Comparison of ENCODE assay signal across 19 cellular contexts in the genomic region with DNA sequence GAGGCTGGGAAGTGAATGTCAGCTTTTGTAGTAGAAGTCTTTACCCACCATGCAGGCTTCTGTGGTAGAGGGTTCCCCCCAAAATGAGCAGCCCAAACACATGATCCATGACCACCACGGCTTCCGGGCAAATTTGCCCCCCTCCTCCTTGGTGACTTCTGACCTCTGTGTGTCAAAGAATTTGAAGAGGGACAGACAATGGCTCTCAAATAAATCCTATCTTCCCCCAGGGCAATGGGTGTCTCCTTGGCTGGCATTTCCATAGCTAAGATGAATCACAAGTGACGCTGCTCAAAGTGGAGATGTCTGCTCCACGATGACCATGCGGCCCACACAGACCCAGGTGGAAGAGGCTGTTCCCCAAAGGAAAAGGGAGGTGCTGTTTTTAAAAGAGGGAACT.
DNase-seq lines count a peak whose midpoint lies in the region; ATAC-seq and TF ChIP-seq lines count a peak whose summit lies in the region.
"Had no signal": no experiment of that assay in that cellular context is flagged by ENCODE, and none has a peak within 500 bp of the region (broad histone marks: within the 10 kb centered on the region; RNA-seq: fewer than 3 reads in every experiment).

No MANE protein-coding gene starts in this region.

- TF ChIP-seq CTCF in RWPE2 (IDR thresholded peaks at IDR 0.05; ENCODE audit: poor library complexity, severe bottlenecking) (no peak), parathyroid adenoma (IDR thresholded peaks at IDR 0.05) (no peak)

- H2AFZ ChIP-seq in parathyroid adenoma, result peak overlapping the region; percentile 82
- H2AFZ ChIP-seq: GM23248 had no signal

- no peak overlapping the region for H3K4me2 ChIP-seq in parathyroid adenoma (ENCODE audit: low read length)

- H3K4me3 ChIP-seq in RWPE2 (ENCODE audit: severe bottlenecking), result no peak overlapping the region
- H3K4me3 ChIP-seq in parathyroid adenoma (ENCODE audit: low read depth, low read length), result no peak overlapping the region
- H3K4me3 ChIP-seq: GM23248 had no signal

- H3K27ac ChIP-seq in RWPE2 (ENCODE audit: poor library complexity, severe bottlenecking), result no peak overlapping the region
- peak overlapping the region; percentile 90 for H3K27ac ChIP-seq in parathyroid adenoma
- H3K27ac ChIP-seq: GM23248 had no signal

- H3K27me3 ChIP-seq in RWPE2 (ENCODE audit: insufficient read depth, poor library complexity, severe bottlenecking) (no peaks in the 10 kb centered on the region), parathyroid adenoma (ENCODE audit: control insufficient read depth, insufficient read depth, low read length) (no peaks in the 10 kb centered on the region)

- in situ Hi-C loops in ACHN (cut with HindIII; ENCODE audit: low pct_ligation_motif_present, low pct_unique_long_range_greater_than_20kb, low sequenced_read_pairs), result no loop called here

- H3K4me1 ChIP-seq in RWPE2 (ENCODE audit: insufficient read depth, poor library complexity, severe bottlenecking), result no peaks in the 10 kb centered on the region
- H3K4me1 ChIP-seq in parathyroid adenoma, result peaks cover 48% of the 10 kb centered on the region

- no peaks in the 10 kb centered on the region for H3K9me3 ChIP-seq in RWPE2 (ENCODE audit: severe bottlenecking)
- H3K9me3 ChIP-seq in parathyroid adenoma (ENCODE audit: control insufficient read depth, low read length), result no peaks in the 10 kb centered on the region

- no peaks in the 10 kb centered on the region for H3K79me2 ChIP-seq in parathyroid adenoma

- DNase-seq in ELR (ENCODE audit: low read depth) (peak; percentile 25), RWPE2 (ENCODE audit: low spot score) (peak; percentile 26), islet precursor cell (peak; percentile 60), OCI-M2 (lab: John Stamatoyannopoulos, UW; ENCODE audit: unreplicated experiment) (no peak), ACHN (no peak), NCI-H1436 treated with DMSO at 0.1 percent for 48 hours (lab: John Stamatoyannopoulos, UW) (no peak), NCI-H1105 (lab: John Stamatoyannopoulos, UW) (no peak)
- DNase-seq: C1 segment of cervical spinal cord; CD8-positive, alpha-beta memory T cell; GM23248; KBM-7; NCI-H1417 treated with DMSO at 0.1 percent for 48 hours; NCI-H1930; NCI-H345; NCI-H524 treated with DMSO at 0.1 percent for 48 hours had no signal

- H3K9ac ChIP-seq in parathyroid adenoma, result no peak overlapping the region
- H3K9ac ChIP-seq: GM23248 had no signal

- no peak for ATAC-seq in RWPE2 (ENCODE audit: low read depth)
- ATAC-seq: HepG2, Panc1, Right ventricle myocardium inferior had no signal

- H3K36me3 ChIP-seq in RWPE2 (ENCODE audit: low read depth) (no peaks in the 10 kb centered on the region), parathyroid adenoma (ENCODE audit: control insufficient read depth, insufficient read depth, low read length) (no peaks in the 10 kb centered on the region)

Comparison
In these comparisons a context has a peak if more than half of its experiments do, and no peak if none do; other contexts are left out.
1. DNase-seq: peak in ELR (single experiment), RWPE2 (single experiment) and islet precursor cell (single experiment); none in OCI-M2 (single experiment), ACHN (single experiment), NCI-H1436 treated with DMSO at 0.1 percent for 48 hours (single experiment) and NCI-H1105 (single experiment).